In the genomic region with DNA sequence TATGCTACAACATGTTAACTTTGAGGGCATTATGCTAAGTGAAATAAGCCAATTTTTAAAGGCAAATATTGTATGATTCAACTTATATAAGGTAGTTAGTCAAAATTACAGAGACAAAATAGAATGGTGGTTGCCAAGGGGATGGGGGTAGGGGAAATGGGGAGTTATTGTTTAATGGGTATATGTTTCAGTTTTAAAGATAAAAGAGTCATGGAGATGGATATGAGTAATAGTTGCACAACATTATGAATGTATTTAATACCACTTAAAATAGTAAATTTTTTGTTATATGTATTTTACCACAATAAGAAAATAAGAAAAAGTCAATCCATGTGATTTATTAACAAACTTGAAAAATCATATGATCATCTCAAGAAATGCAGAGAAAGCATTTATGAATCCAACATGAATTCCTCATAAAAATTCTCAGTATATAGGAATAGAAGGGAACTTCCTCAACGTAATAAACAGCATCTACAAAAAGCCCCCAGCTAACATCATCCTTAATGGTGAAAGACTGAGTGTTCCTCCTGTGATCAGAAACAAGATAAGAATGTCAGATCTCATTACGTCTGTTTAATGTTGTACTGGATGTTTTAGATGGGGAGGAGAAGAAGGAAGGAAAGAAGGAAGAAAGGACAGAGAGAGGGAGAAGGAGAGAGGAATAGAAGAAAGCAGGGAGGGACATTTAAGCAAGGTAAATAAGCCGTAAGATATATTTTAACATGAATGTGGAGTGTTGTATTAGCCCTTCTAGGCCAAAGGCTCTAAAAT, we compare ENCODE assay signal across 26 cellular contexts.
"Had no signal": no experiment of that assay in that cellular context is flagged by ENCODE, and none has a peak within 500 bp of the region (broad histone marks: within the 10 kb centered on the region; RNA-seq: fewer than 3 reads in every experiment).

No MANE protein-coding gene starts in this region.

- H3K4me1 ChIP-seq: breast epithelium, colonic mucosa, esophagus squamous epithelium, left ventricle myocardium inferior, right atrium auricular region, testis, transverse colon had no signal

- H3K9me3 ChIP-seq: breast epithelium, colonic mucosa, esophagus squamous epithelium, left ventricle myocardium inferior, right atrium auricular region, testis, transverse colon had no signal

- H3K4me3 ChIP-seq: breast epithelium, colonic mucosa, esophagus squamous epithelium, left ventricle myocardium inferior, lung, right atrium auricular region, testis, transverse colon had no signal

- H3K36me3 ChIP-seq: breast epithelium, colonic mucosa, esophagus squamous epithelium, left ventricle myocardium inferior, right atrium auricular region, transverse colon, WERI-Rb-1 had no signal

- DNase-seq: activated CD4-positive, alpha-beta memory T cell treated with anti-CD3 and anti-CD28 coated beads, Interleukin-2, amount 10 ng/mL, durations not matched to agents 7 days and 5 days; activated CD4-positive, alpha-beta T cell treated with anti-CD3 and anti-CD28 coated beads for 1 hour; activated CD4-positive, alpha-beta T cell treated with anti-CD3 and anti-CD28 coated beads, Interleukin-2, amount 10 ng/mL, durations not matched to agents 7 days and 5 days; activated CD8-positive, alpha-beta memory T cell treated with anti-CD3 and anti-CD28 coated beads, Interleukin-2, amount 50 U/mL, for 48 hours; activated naive CD4-positive, alpha-beta T cell; activated T-cell treated with anti-CD3 and anti-CD28 coated beads, Interleukin-2, amount 50 U/mL, for 4 hours; colonic mucosa; effector CD8-positive, alpha-beta T cell; esophagus squamous epithelium; islet precursor cell; left ventricle myocardium inferior; mesendoderm; stimulated activated CD4-positive, alpha-beta T cell treated with anti-CD3 and anti-CD28 coated beads, Interleukin-15, amount 100 ng/mL, for 24 hours; stimulated activated CD4-positive, alpha-beta T cell treated with anti-CD3 and anti-CD28 coated beads, Interleukin-2, amount 100 ng/mL, for 24 hours; stimulated activated naive CD4-positive, alpha-beta T cell; T-helper 9 cell; testis; transverse colon; WERI-Rb-1 had no signal

- H3K27me3 ChIP-seq: breast epithelium, colonic mucosa, right atrium auricular region, testis had no signal

- H3K27ac ChIP-seq: breast epithelium, colonic mucosa, epithelial cell of prostate, esophagus squamous epithelium, left ventricle myocardium inferior, right atrium auricular region, testis, transverse colon, WERI-Rb-1 had no signal

- ATAC-seq: natural killer cell treated with Interleukin-12 subunit alpha and Interleukin-12 subunit beta and Interleukin-15 and Interleukin-18, amount 100 ng/mL, for 72 hours had no signal

- FAIRE-seq: endometrium, frontal cortex had no signal
